ENCODE assay signal across 8 cellular contexts in genomic region chr14:77965919-77966435, GRCh38.
DNase-seq lines count a peak whose midpoint lies in the region; ATAC-seq, FAIRE-seq and TF ChIP-seq lines count a peak whose summit lies in the region.

No MANE protein-coding gene starts in this region.

- H3K4me3 ChIP-seq in astrocyte (ENCODE audit: insufficient read depth, low read depth, low read length) (peak overlapping the region; percentile 45), suprapubic skin (peak overlapping the region; percentile 36)

- H3K27me3 ChIP-seq in H9 (ENCODE audit: insufficient read depth, low read length) (no peaks in the 10 kb centered on the region), astrocyte (ENCODE audit: insufficient read depth, low read length) (peaks cover 3% of the 10 kb centered on the region), suprapubic skin (peaks cover 23% of the 10 kb centered on the region)

- TF ChIP-seq CTCF in H9 (conservative IDR thresholded peaks at IDR 0.05) (no peak), astrocyte (IDR thresholded peaks at IDR 0.05; ENCODE audit: insufficient read depth, low read depth, low read length) (no peak), suprapubic skin (IDR thresholded peaks at IDR 0.05) (no peak)

- H3K79me2 ChIP-seq in H9 (ENCODE audit: insufficient read depth, low read length): no peaks in the 10 kb centered on the region
- no peaks in the 10 kb centered on the region for H3K79me2 ChIP-seq in astrocyte (ENCODE audit: insufficient read depth, low read length)

- H4K91ac ChIP-seq in H9 (ENCODE audit: insufficient read length, low read depth, low read length): no peak overlapping the region

- no peak overlapping the region for H2BK120ac ChIP-seq in H9 (ENCODE audit: low read depth, low read length, poor library complexity, severe bottlenecking)

- H3K4me1 ChIP-seq in H9 (ENCODE audit: insufficient read depth, low read length) (no peaks in the 10 kb centered on the region), astrocyte (ENCODE audit: insufficient read depth, low read length) (no peaks in the 10 kb centered on the region), suprapubic skin (peaks cover 9% of the 10 kb centered on the region)

- H3K27ac Mint-ChIP-seq in H9 (no peak overlapping the region), astrocyte (ENCODE audit: unreplicated experiment) (no peak overlapping the region)

- peak; percentile 3 for DNase-seq in activated CD4-positive, alpha-beta T cell treated with anti-CD3 and anti-CD28 coated beads for 48 hours
- DNase-seq in activated CD4-positive, alpha-beta T cell treated with anti-CD3 and anti-CD28 coated beads for 4 hours: no peak
- DNase-seq in H9 (peak; percentile 57), NCI-H146 treated with DMSO at 0.1 percent for 48 hours (lab: John Stamatoyannopoulos, UW; ENCODE audit: unreplicated experiment) (peak; percentile 15), astrocyte (ENCODE audit: low read depth) (peak; percentile 36), iris pigment epithelial cell (ENCODE audit: low read depth) (peak; percentile 47), suprapubic skin (ENCODE audit: low spot score in 2 of 2) (no peak)

- H3K79me1 ChIP-seq in H9 (ENCODE audit: insufficient read depth, low read depth, low read length, poor library complexity, severe bottlenecking): no peaks in the 10 kb centered on the region

- H4K20me1 ChIP-seq in H9 (ENCODE audit: control insufficient read depth, insufficient read depth, insufficient read length): no peaks in the 10 kb centered on the region
- H4K20me1 ChIP-seq in astrocyte (ENCODE audit: insufficient read depth, low read length): no peaks in the 10 kb centered on the region

- H2BK20ac ChIP-seq in H9 (ENCODE audit: low read depth, low read length, poor library complexity, severe bottlenecking): no peak overlapping the region

- no peak overlapping the region for H3K4ac ChIP-seq in H9 (ENCODE audit: low read depth, low read length)

- H3K18ac ChIP-seq in H9 (ENCODE audit: insufficient read length, low read depth, low read length): peak overlapping the region; percentile 87

- H3K9ac ChIP-seq in H9 (ENCODE audit: extremely low read depth, insufficient read length, low read length): peak overlapping the region; percentile 9
- H3K9ac ChIP-seq in astrocyte (ENCODE audit: low read length): peak overlapping the region; percentile 50

- no peaks in the 10 kb centered on the region for H3K36me3 ChIP-seq in astrocyte (ENCODE audit: insufficient read depth, low read length)
- H3K36me3 ChIP-seq in suprapubic skin: no peaks in the 10 kb centered on the region

- H3K23ac ChIP-seq in H9 (ENCODE audit: insufficient read length, low read depth, low read length): no peak overlapping the region

- no peaks in the 10 kb centered on the region for H3K36me3 Mint-ChIP-seq in H9 (ENCODE audit: insufficient read depth in 1 of 3, low read depth in 3 of 3)
- H3K36me3 Mint-ChIP-seq in astrocyte (ENCODE audit: low read depth, unreplicated experiment): no peaks in the 10 kb centered on the region

- TF ChIP-seq EP300 in suprapubic skin (IDR thresholded peaks at IDR 0.05): no peak

- no peak overlapping the region for H4K8ac ChIP-seq in H9 (replicated peaks; ENCODE audit: insufficient read length, low read depth, low read length)

- H2BK5ac ChIP-seq in H9 (ENCODE audit: insufficient read length, low read length): no peak overlapping the region

- peak overlapping the region; percentile 69; the same call in 1 of the 2 replicates for H3K14ac ChIP-seq in H9 (ENCODE audit: insufficient read depth, low read length)

- H2AK5ac ChIP-seq in H9 (ENCODE audit: insufficient read length, low read length): no peak overlapping the region

- peak overlapping the region; percentile 83 for H3K4me2 ChIP-seq in H9 (ENCODE audit: insufficient read depth, insufficient read length, low read length)
- H3K4me2 ChIP-seq in astrocyte (ENCODE audit: low read length): peak overlapping the region; percentile 84

- H3K4me1 Mint-ChIP-seq in H9 (peaks cover 3% of the 10 kb centered on the region in 2 experiments; a peak in 3 of 4 replicates), astrocyte (ENCODE audit: low read depth, unreplicated experiment) (no peaks in the 10 kb centered on the region)

- H2BK12ac ChIP-seq in H9 (ENCODE audit: insufficient read length, low read depth, low read length): no peak overlapping the region

- H3K27me3 Mint-ChIP-seq in H9 (ENCODE audit: low read depth) (peaks cover 8% of the 10 kb centered on the region), astrocyte (ENCODE audit: low read depth, unreplicated experiment) (peaks cover 19% of the 10 kb centered on the region)

- H2BK15ac ChIP-seq in H9 (ENCODE audit: low read depth, low read length): no peak overlapping the region

- no peak overlapping the region for H3K56ac ChIP-seq in H9 (ENCODE audit: insufficient read length, low read depth, low read length)

- WGBS in H9 (ENCODE audit: extremely low coverage, insufficient read length, low lambda C conversion rate): no CpG with 5 or more reads among the region's 35 CpGs
- WGBS in suprapubic skin: 5% methylated on average over 21 of the region's 35 CpGs

- H3K4me3 Mint-ChIP-seq in H9 (peak overlapping the region; percentile 41 to 76), astrocyte (ENCODE audit: unreplicated experiment) (no peak overlapping the region)

- no peak for TF ChIP-seq POLR2A in suprapubic skin (IDR thresholded peaks at IDR 0.05)

- H3T11ph ChIP-seq in H9 (ENCODE audit: low read length): no peak overlapping the region

- no peaks in the 10 kb centered on the region for H3K9me3 ChIP-seq in H9 (ENCODE audit: control insufficient read depth, low read depth, low read length)
- no peaks in the 10 kb centered on the region for H3K9me3 ChIP-seq in astrocyte (ENCODE audit: insufficient read depth, low read depth, low read length)
- no peaks in the 10 kb centered on the region for H3K9me3 ChIP-seq in suprapubic skin

- no peak for ATAC-seq in HG02840 (IDR thresholded peaks at IDR 0.05; ENCODE audit: low FRiP score, unreplicated experiment)

- FAIRE-seq in astrocyte (lab: Jason Lieb, UNC): no peak

- no peak overlapping the region for H3K27ac ChIP-seq in H9 (ENCODE audit: insufficient read length, low read depth, low read length)
- no peak overlapping the region for H3K27ac ChIP-seq in astrocyte (ENCODE audit: low read depth, low read length)
- H3K27ac ChIP-seq in suprapubic skin: no peak overlapping the region

- no peak overlapping the region for H2AFZ ChIP-seq in H9 (ENCODE audit: low read length)
- H2AFZ ChIP-seq in astrocyte (ENCODE audit: low read depth, low read length): peak overlapping the region; percentile 62

- H4K5ac ChIP-seq in H9 (ENCODE audit: insufficient read length, low read depth, low read length): no peak overlapping the region

- H3K9me3 Mint-ChIP-seq in H9 (no peaks in the 10 kb centered on the region), astrocyte (ENCODE audit: unreplicated experiment) (peaks cover 3% of the 10 kb centered on the region)

- H3K23me2 ChIP-seq in H9 (ENCODE audit: insufficient read length, low read depth, low read length, poor library complexity, severe bottlenecking): peaks cover 6% of the 10 kb centered on the region

Comparison
In these comparisons a context has a peak if more than half of its experiments do, and no peak if none do; other contexts are left out.
1. DNase-seq: peak in activated CD4-positive, alpha-beta T cell treated with anti-CD3 and anti-CD28 coated beads for 48 hours (single experiment), H9 (single experiment), NCI-H146 treated with DMSO at 0.1 percent for 48 hours (single experiment), astrocyte (single experiment) and iris pigment epithelial cell (single experiment); none in activated CD4-positive, alpha-beta T cell treated with anti-CD3 and anti-CD28 coated beads for 4 hours (0 of 2) and suprapubic skin (0 of 2).